ENCODE assay signal across 8 cellular contexts in the genomic region with DNA sequence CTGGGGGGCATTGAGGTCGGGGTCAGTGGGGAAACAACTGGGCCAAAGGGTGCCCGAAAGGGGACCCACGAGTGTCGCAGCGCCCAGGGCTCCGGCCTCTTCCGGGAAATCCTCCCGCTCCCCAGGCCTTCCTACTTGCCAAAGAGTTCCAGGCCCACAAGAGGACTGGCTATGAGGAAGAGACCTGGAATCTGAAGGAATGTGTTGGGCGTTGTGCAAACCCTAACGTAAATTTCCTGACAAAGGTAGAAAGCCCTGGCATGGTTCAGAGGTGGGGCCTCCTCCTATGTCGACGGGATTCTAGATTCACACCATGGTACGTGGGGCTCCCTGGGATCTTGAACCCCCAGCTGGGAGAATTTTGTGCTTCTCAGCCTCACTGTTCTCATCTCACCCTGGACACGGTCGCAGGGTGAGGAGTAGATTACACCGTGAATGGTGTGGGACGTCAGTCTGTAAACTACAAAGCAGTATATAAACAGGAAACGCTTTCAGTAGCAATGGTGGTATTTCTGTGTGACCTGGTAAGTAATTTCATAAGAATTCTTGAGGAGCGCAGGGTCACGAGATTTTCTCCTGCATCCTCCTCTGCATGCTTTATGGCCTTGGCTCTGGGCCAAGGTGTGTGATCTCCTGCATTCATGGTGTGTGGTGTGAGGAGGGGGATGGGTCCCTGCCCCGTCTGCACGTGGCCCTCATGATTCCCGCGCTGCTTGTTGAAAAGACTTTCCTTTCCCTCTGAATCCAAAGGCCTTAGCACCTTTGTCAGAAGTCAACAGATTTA. TPM values are rescaled to one million over a fixed set of nuclear protein-coding genes. Genes with fewer than 3 reads are reported as not detected.
DNase-seq lines count a peak whose midpoint lies in the region; ATAC-seq, FAIRE-seq and TF ChIP-seq lines count a peak whose summit lies in the region.

No MANE protein-coding gene starts in this region.

- dilution Hi-C loops in endothelial cell of umbilical vein (cut with MboI; ENCODE audit: extremely low pct_ligation_motif_present, low sequenced_read_pairs), result no loop called here

- intact Hi-C loops in CD4-positive, alpha-beta memory T cell (cut with micrococcal nuclease), result loop anchor here (10.0 kb wide), 1 partner anchor 441 kb away; no protein-coding TSS in a partner anchor
- intact Hi-C loops in endothelial cell of umbilical vein (cut with micrococcal nuclease) (loop anchor here (1.0 kb wide), 1 partner anchor 23 kb away; the partner anchor contains the start of gene TXNL4A), vagina (cut with DNase I) (no loop called here)

- H3K4me1 Mint-ChIP-seq in CD4-positive, alpha-beta memory T cell, result peaks cover 15 to 45% (median 26%) of the 10 kb centered on the region in 4 donors

- H3K36me3 ChIP-seq in CD4-positive, alpha-beta memory T cell (ENCODE audit: insufficient read depth, low read length), result peaks cover 3% of the 10 kb centered on the region
- H3K36me3 ChIP-seq in H7 (replicated peaks; ENCODE audit: control insufficient read depth, insufficient read depth, low read length) (no peaks in the 10 kb centered on the region), endothelial cell of umbilical vein (ENCODE audit: control insufficient read depth in 2 of 2, extremely low read depth in 1 of 2, insufficient read depth in 2 of 2, low read length in 2 of 2) (no peaks in the 10 kb centered on the region), vagina (peaks cover 0 to 13% of the 10 kb centered on the region in 2 donors)

- H3K27me3 ChIP-seq in CD4-positive, alpha-beta memory T cell (ENCODE audit: insufficient read depth, low read length), result no peaks in the 10 kb centered on the region
- peaks cover 46% of the 10 kb centered on the region for H3K27me3 ChIP-seq in H7 (ENCODE audit: control insufficient read depth, insufficient read depth, low read length)
- H3K27me3 ChIP-seq in endothelial cell of umbilical vein (ENCODE audit: control insufficient read depth in 2 of 2, insufficient read depth in 2 of 2, low read length in 2 of 2), result peaks cover 4 to 6% of the 10 kb centered on the region in 2 experiments
- H3K27me3 ChIP-seq in mononuclear cell (ENCODE audit: insufficient read depth, low read length), result no peaks in the 10 kb centered on the region
- no peaks in the 10 kb centered on the region for H3K27me3 ChIP-seq in vagina

- H3K9me3 Mint-ChIP-seq in CD4-positive, alpha-beta memory T cell, result peaks cover 0 to 2% (median 0%) of the 10 kb centered on the region in 8 donors

- ATAC-seq in SK-N-SH treated with all-trans-retinoic acid at 6 μM for 48 hours (peak; percentile 59), HG03025 (IDR thresholded peaks at IDR 0.05; ENCODE audit: low FRiP score, unreplicated experiment) (no peak), GM21367 (IDR thresholded peaks at IDR 0.05; ENCODE audit: unreplicated experiment) (no peak)

- no peaks in the 10 kb centered on the region for H4K20me1 ChIP-seq in endothelial cell of umbilical vein (replicated peaks; ENCODE audit: control insufficient read depth, extremely low read depth, insufficient read depth, low read length)

- no TSS peak for BruUV-seq in endothelial cell of umbilical vein (replicated peaks; lab: Mats Ljungman, UMichigan)

- no peak for TF ChIP-seq CTCF in endothelial cell of umbilical vein (IDR thresholded peaks at IDR 0.05; ENCODE audit: extremely low read depth in 1 of 2, insufficient read depth in 1 of 2, low read depth in 1 of 2, low read length in 2 of 2)
- TF ChIP-seq CTCF in vagina (IDR thresholded peaks at IDR 0.05), result no peak

- peak; percentile 81 for FAIRE-seq in endothelial cell of umbilical vein (lab: Jason Lieb, UNC)

- peaks cover 31% of the 10 kb centered on the region for H3K4me1 ChIP-seq in CD4-positive, alpha-beta memory T cell (ENCODE audit: insufficient read depth, low read length)
- peaks cover 12% of the 10 kb centered on the region for H3K4me1 ChIP-seq in endothelial cell of umbilical vein (ENCODE audit: control insufficient read depth, extremely low read depth, insufficient read depth, low read length)
- peaks cover 31% of the 10 kb centered on the region for H3K4me1 ChIP-seq in mononuclear cell (ENCODE audit: insufficient read depth, low read length)
- H3K4me1 ChIP-seq in vagina, result peaks cover 32% of the 10 kb centered on the region

- peaks cover 0 to 13% of the 10 kb centered on the region in 2 donors for H3K36me3 Mint-ChIP-seq in CD4-positive, alpha-beta memory T cell

- H2AFZ ChIP-seq in endothelial cell of umbilical vein (ENCODE audit: low read depth, low read length), result peak overlapping the region; percentile 49

- peak overlapping the region; percentile 80 for H3K4me2 ChIP-seq in endothelial cell of umbilical vein (ENCODE audit: insufficient read depth, low read length)

- TF ChIP-seq POLR2A in endothelial cell of umbilical vein (IDR thresholded peaks at IDR 0.05; ENCODE audit: low read depth, low read length) (no peak), vagina (IDR thresholded peaks at IDR 0.05) (no peak)

- H3K9me3 ChIP-seq in CD4-positive, alpha-beta memory T cell (ENCODE audit: control insufficient read depth in 1 of 2, low read length in 2 of 2), result no peaks in the 10 kb centered on the region
- H3K9me3 ChIP-seq in endothelial cell of umbilical vein (replicated peaks; ENCODE audit: control insufficient read depth, insufficient read depth, low read length) (no peaks in the 10 kb centered on the region), mononuclear cell (ENCODE audit: low read depth, low read length) (no peaks in the 10 kb centered on the region), vagina (no peaks in the 10 kb centered on the region)

- CTCF ChIA-PET in CD4-positive, alpha-beta memory T cell (lab: Charles Lee; ENCODE audit: partially characterized antibody), result interaction anchor here (1.0 kb wide), 1 partner anchor 20 kb away, joined by 3 read pairs; no protein-coding TSS in a partner anchor
- CTCF ChIA-PET in endothelial cell of umbilical vein (lab: Charles Lee), result interaction anchor here (1.8 kb wide), 1 partner anchor 22 kb away, joined by 5 read pairs; no protein-coding TSS in a partner anchor

- no peaks in the 10 kb centered on the region for H3K79me2 ChIP-seq in endothelial cell of umbilical vein (ENCODE audit: control insufficient read depth, insufficient read depth, low read length)

- H3K27ac ChIP-seq in CD4-positive, alpha-beta memory T cell (ENCODE audit: low read depth, low read length), result peak overlapping the region; percentile 54
- peak overlapping the region; percentile 57 for H3K27ac ChIP-seq in endothelial cell of umbilical vein (ENCODE audit: insufficient read depth, low read depth, low read length)
- peak overlapping the region; percentile 82 for H3K27ac ChIP-seq in vagina

- peaks cover 0 to 3% of the 10 kb centered on the region in 2 donors for H3K27me3 Mint-ChIP-seq in CD4-positive, alpha-beta memory T cell

- DNase-seq in CD4-positive, alpha-beta memory T cell, result peak; percentile 22 to 44 (median 36)
- DNase-seq in H7, result peak; percentile 75
- DNase-seq in endothelial cell of umbilical vein (ENCODE audit: low read depth, low spot score), result peak; percentile 76
- peak in 1 of 2 donors; percentile 80 for DNase-seq in vagina (ENCODE audit: extremely low spot score in 2 of 2)

- peak overlapping the region; percentile 85 to 94 (median 90) for H3K27ac Mint-ChIP-seq in CD4-positive, alpha-beta memory T cell

- POLR2A ChIA-PET in CD4-positive, alpha-beta memory T cell (lab: Charles Lee; ENCODE audit: partially characterized antibody), result interaction anchor here (1.4 to 2.5 kb wide), 4 partner anchors 14 to 69 kb away, joined by 4 to 11 read pairs (median 6); partner anchors contain the start of genes RBFA and SLC66A2
- POLR2A ChIA-PET in endothelial cell of umbilical vein (lab: Charles Lee), result no interaction called here

- H3K9ac ChIP-seq in endothelial cell of umbilical vein (replicated peaks; ENCODE audit: extremely low read depth, insufficient read depth, low read length), result peak overlapping the region; percentile 59

- peak overlapping the region; percentile 52 to 62 for H3K4me3 ChIP-seq in CD4-positive, alpha-beta memory T cell (ENCODE audit: low read length in 2 of 2)
- H3K4me3 ChIP-seq in H7 (ENCODE audit: insufficient read depth, low read depth, low read length) (peak overlapping the region; percentile 7; the same call in 1 of the 2 replicates), endothelial cell of umbilical vein (replicated peaks in 1 of 3; ENCODE audit: insufficient read depth in 1 of 3, low read depth in 1 of 3, low read length in 3 of 3) (peak overlapping the region in 2 of 3 experiments; percentile 40 to 44), mononuclear cell (ENCODE audit: low read length) (peak overlapping the region; percentile 47), vagina (peak overlapping the region; percentile 63 to 74)

- H3K9me1 ChIP-seq in endothelial cell of umbilical vein (replicated peaks; ENCODE audit: control insufficient read depth, extremely low read depth, insufficient read depth, low read length), result no peaks in the 10 kb centered on the region

- peak overlapping the region; percentile 82 to 92 (median 86) for H3K4me3 Mint-ChIP-seq in CD4-positive, alpha-beta memory T cell

RNA-seq across cellular contexts. Expression of gene HSBP1L1, which starts 0.9 kb away (rescaled TPM):
- total RNA-seq in CD4-positive, alpha-beta memory T cell, result 10 to 100 TPM; 30.7 to 34.8 TPM
- 10 to 100 TPM; 12.7 to 18.2 TPM for polyA plus RNA-seq in CD4-positive, alpha-beta memory T cell
- 1.6 and 2.8 TPM in 2 replicates for total RNA-seq in H7 (2014; rRNA removed; shearing (Covaris generic))
- 3.7 and 5.2 TPM in 2 replicates for total RNA-seq in endothelial cell of umbilical vein
- polyA plus RNA-seq in endothelial cell of umbilical vein, result 5.6 and 7.1 TPM in 2 replicates
- polyA plus RNA-seq in endothelial cell of umbilical vein (2011; cell fraction: cytosol; rRNA removed), result 5.0 and 5.2 TPM in 2 replicates
- 10.8 and 12.3 TPM in 2 replicates for polyA plus RNA-seq in endothelial cell of umbilical vein (2011; cell fraction: nucleus; rRNA removed)
- polyA plus RNA-seq in endothelial cell of umbilical vein (2012), result 3.9 and 6.9 TPM in 2 replicates
- 1.00 and 1.3 TPM in 2 replicates for polyA minus RNA-seq in endothelial cell of umbilical vein
- polyA minus RNA-seq in endothelial cell of umbilical vein (2011; cell fraction: cytosol; rRNA and poly(A)+ RNA removed), result 8.9 TPM
- polyA minus RNA-seq in endothelial cell of umbilical vein (2011; cell fraction: nucleus; rRNA and poly(A)+ RNA removed), result 4.1 and 5.7 TPM in 2 replicates
- total RNA-seq in mononuclear cell, result 18.6 TPM
- total RNA-seq in vagina, result 32.2 TPM

RNA-seq across cellular contexts. Expression of gene SLC66A2, which starts 13.9 kb away (rescaled TPM):
- total RNA-seq in CD4-positive, alpha-beta memory T cell, result 10 to 100 TPM; 26.0 to 26.4 TPM
- 10 to 100 TPM; 15.7 to 21.3 TPM for polyA plus RNA-seq in CD4-positive, alpha-beta memory T cell
- 19.6 and 28.6 TPM in 2 replicates for total RNA-seq in H7 (2014; rRNA removed; shearing (Covaris generic))
- total RNA-seq in endothelial cell of umbilical vein (32.5 and 35.2 TPM in 2 replicates), mononuclear cell (26.9 TPM), vagina (32.2 TPM)
- polyA plus RNA-seq in endothelial cell of umbilical vein, result 37.1 and 40.4 TPM in 2 replicates
- polyA plus RNA-seq in endothelial cell of umbilical vein (2011; cell fraction: cytosol; rRNA removed), result 17.6 and 26.3 TPM in 2 replicates
- 17.9 and 19.8 TPM in 2 replicates for polyA plus RNA-seq in endothelial cell of umbilical vein (2011; cell fraction: nucleus; rRNA removed)
- polyA plus RNA-seq in endothelial cell of umbilical vein (2012), result 17.8 and 26.9 TPM in 2 replicates
- polyA minus RNA-seq in endothelial cell of umbilical vein, result 17.9 and 23.0 TPM in 2 replicates
- polyA minus RNA-seq in endothelial cell of umbilical vein (2011; cell fraction: cytosol; rRNA and poly(A)+ RNA removed), result 20.8 TPM
- 9.4 and 13.5 TPM in 2 replicates for polyA minus RNA-seq in endothelial cell of umbilical vein (2011; cell fraction: nucleus; rRNA and poly(A)+ RNA removed)

RNA-seq across cellular contexts. Expression of gene TXNL4A, which starts 23.1 kb away (rescaled TPM):
- 10 to 100 TPM; 72.6 to 76.1 TPM for total RNA-seq in CD4-positive, alpha-beta memory T cell
- polyA plus RNA-seq in CD4-positive, alpha-beta memory T cell, result 100 to 1,000 TPM; 213 to 224 TPM
- 80.2 and 98.4 TPM in 2 replicates for total RNA-seq in H7 (2014; rRNA removed; shearing (Covaris generic))
- total RNA-seq in endothelial cell of umbilical vein (147 and 148 TPM in 2 replicates), mononuclear cell (29.9 TPM), vagina (24.8 TPM)
- 142 and 172 TPM in 2 replicates for polyA plus RNA-seq in endothelial cell of umbilical vein
- 151 and 167 TPM in 2 replicates for polyA plus RNA-seq in endothelial cell of umbilical vein (2011; cell fraction: cytosol; rRNA removed)
- 48.5 and 53.6 TPM in 2 replicates for polyA plus RNA-seq in endothelial cell of umbilical vein (2011; cell fraction: nucleus; rRNA removed)
- 135 and 147 TPM in 2 replicates for polyA plus RNA-seq in endothelial cell of umbilical vein (2012)
- 53.7 and 61.1 TPM in 2 replicates for polyA minus RNA-seq in endothelial cell of umbilical vein
- polyA minus RNA-seq in endothelial cell of umbilical vein (2011; cell fraction: cytosol; rRNA and poly(A)+ RNA removed), result 66.3 TPM
- 12.2 and 14.9 TPM in 2 replicates for polyA minus RNA-seq in endothelial cell of umbilical vein (2011; cell fraction: nucleus; rRNA and poly(A)+ RNA removed)

Comparison
In these comparisons a context has a peak if more than half of its experiments do, and no peak if none do; other contexts are left out.
1. H3K4me3 ChIP-seq: peak in every context shown above with its lines; median percentile 68 in vagina; 57 in CD4-positive, alpha-beta memory T cell; 47 in mononuclear cell; 42 in endothelial cell of umbilical vein; 7 in H7.